ENCODE assay signal across 1 cellular context in genomic region chr13:95156208-95156607, GRCh38.
TF ChIP-seq lines count a peak whose summit lies in the region.

No MANE protein-coding gene starts in this region.

TF ChIP-seq in liver, 16 proteins besides CTCF, POLR2A, EP300 and RAD21 (continued from another document):
- TF ChIP-seq JUND (IDR thresholded peaks at IDR 0.05) (no peak), ZBTB33 (IDR thresholded peaks at IDR 0.05) (no peak)
